In genomic region chr19:20051841-20052768, GRCh38 we compare ENCODE assay signal across 8 cellular contexts. TPM values are rescaled to one million over a fixed set of nuclear protein-coding genes. Genes with fewer than 3 reads are reported as not detected.
DNase-seq lines count a peak whose midpoint lies in the region; ATAC-seq and TF ChIP-seq lines count a peak whose summit lies in the region.

No MANE protein-coding gene starts in this region.

- peak; percentile 87 for ATAC-seq in GM21528 (IDR thresholded peaks at IDR 0.05; ENCODE audit: low FRiP score, unreplicated experiment)
- peak; percentile 99 to 100 for ATAC-seq in left cardiac atrium

- peak; percentile 99 for DNase-seq in Caki2 (ENCODE audit: low read depth)
- peak; percentile 81 for DNase-seq in SKM-1 treated with dmso at 0.1 percent for 144 hours (lab: John Stamatoyannopoulos, UW; ENCODE audit: unreplicated experiment)
- DNase-seq in amniotic stem cell (lab: John Stamatoyannopoulos, UW): peak; percentile 86
- peak; percentile 97 for DNase-seq in left cardiac atrium
- peak; percentile 99 for DNase-seq in pons (ENCODE audit: low spot score)
- peak; percentile 95 for DNase-seq in transverse colon

- 1% methylated on average over 43 of the region's 43 CpGs; no CpG with 5 or more reads in 1 of the 2 donors for WGBS in transverse colon (ENCODE audit: low coverage in 1 of 2), 2 donors

- in situ Hi-C loops in Caki2 (cut with HindIII; ENCODE audit: low pct_unique_long_range_greater_than_20kb, low sequenced_read_pairs): no loop called here
- in situ Hi-C loops in transverse colon (cut with MboI; ENCODE audit: low pct_ligation_motif_present in 1 of 4, low pct_unique_long_range_greater_than_20kb in 1 of 4, low sequenced_read_pairs in 3 of 4): no loop called here

- peak in 2 of 5 experiments; percentile 8 to 35 for TF ChIP-seq CTCF in transverse colon (IDR thresholded peaks at IDR 0.05)

- H3K9me3 ChIP-seq in KOPT-K1 (ENCODE audit: insufficient read depth, low read length, poor library complexity, severe bottlenecking): peaks cover 26% of the 10 kb centered on the region
- no peaks in the 10 kb centered on the region for H3K9me3 ChIP-seq in transverse colon

- peaks cover 0 to 8% (median 4%) of the 10 kb centered on the region in 4 donors for H3K4me1 ChIP-seq in transverse colon

- H3K4me3 ChIP-seq in transverse colon: peak overlapping the region; percentile 48 to 74 (median 56)

- intact Hi-C loops in left cardiac atrium (cut with DNase I) (loop anchor here in 1 of 2 donors (1.0 kb wide), 1 partner anchor 12 kb away; no protein-coding TSS in a partner anchor), transverse colon (cut with DNase I; ENCODE audit: low total_unique reads) (no loop called here)

- peak; percentile 25 for TF ChIP-seq POLR2A in transverse colon (IDR thresholded peaks at IDR 0.05)

- no peaks in the 10 kb centered on the region for H3K27me3 ChIP-seq in transverse colon

- no peak for TF ChIP-seq EP300 in transverse colon (IDR thresholded peaks at IDR 0.05; ENCODE audit: low read depth)

- H3K36me3 ChIP-seq in KOPT-K1 (ENCODE audit: insufficient read depth, low read length): no peaks in the 10 kb centered on the region
- no peaks in the 10 kb centered on the region for H3K36me3 ChIP-seq in transverse colon

- peak overlapping the region; percentile 22 for H3K27ac ChIP-seq in KOPT-K1 (ENCODE audit: low read depth, low read length, poor library complexity, severe bottlenecking)
- H3K27ac ChIP-seq in transverse colon: peak overlapping the region; percentile 72 to 84 (median 82)

RNA-seq across cellular contexts. Expression of gene ZNF682, which starts 12.8 kb away (rescaled TPM):
- total RNA-seq in Caki2 (2014; rRNA removed; shearing (Covaris generic); ENCODE audit: low replicate concordance): 0.98 TPM in 1 of 2 replicates, not detected in the other
- total RNA-seq in left cardiac atrium (1 to 10 TPM; 3.5 to 3.7 TPM), transverse colon (1 to 10 TPM in 3 of 4 donors, not detected in 1; 4.8 to 6.0 (median 5.5) TPM)

RNA-seq across cellular contexts. Expression of gene ZNF90, which starts 25.7 kb away (rescaled TPM):
- 0.88 TPM in 1 of 2 replicates, not detected in the other for total RNA-seq in Caki2 (2014; rRNA removed; shearing (Covaris generic); ENCODE audit: low replicate concordance)
- 1 to 10 TPM; 1.7 to 2.0 TPM for total RNA-seq in left cardiac atrium
- 10 to 100 TPM in 1 of 4 donors, 1 to 10 TPM in 3; 3.4 to 24.5 (median 7.0) TPM for total RNA-seq in transverse colon

Comparison
In these comparisons a context has a peak if more than half of its experiments do, and no peak if none do; other contexts are left out.
1. Peak in every context shown above with its lines: DNase-seq, ATAC-seq, H3K4me3 ChIP-seq and H3K27ac ChIP-seq.